21 cellular contexts compared by ENCODE assay signal in genomic region chr9:112520646-112521045, GRCh38. TPM values are rescaled to one million over a fixed set of nuclear protein-coding genes. Genes with fewer than 3 reads are reported as not detected.
DNase-seq lines count a peak whose midpoint lies in the region; ATAC-seq lines count a peak whose summit lies in the region.
"Had no signal": no experiment of that assay in that cellular context is flagged by ENCODE, and none has a peak within 500 bp of the region (broad histone marks: within the 10 kb centered on the region; RNA-seq: fewer than 3 reads in every experiment).

No MANE protein-coding gene starts in this region.

- H3K4me1 Mint-ChIP-seq in activated naive CD8-positive, alpha-beta T cell treated with anti-CD3 and anti-CD28 coated beads for 36 hours = peaks cover 4% of the 10 kb centered on the region

- ATAC-seq in stimulated activated naive CD8-positive, alpha-beta T cell treated with anti-CD3 and anti-CD28 coated beads, Interleukin-15, Interleukin-2, amounts not matched to agents 100 U/mL and 50 U/mL, for 24 hours = no peak
- ATAC-seq in GM18873 (IDR thresholded peaks at IDR 0.05; ENCODE audit: low FRiP score, unreplicated experiment) = no peak
- ATAC-seq: CD8-positive, alpha-beta T cell; HepG2 had no signal

- H3K36me3 Mint-ChIP-seq in activated naive CD8-positive, alpha-beta T cell treated with anti-CD3 and anti-CD28 coated beads for 36 hours = peaks cover 4% of the 10 kb centered on the region
- H3K36me3 Mint-ChIP-seq: CD8-positive, alpha-beta T cell had no signal

- in situ Hi-C loops in G401 (cut with HindIII; ENCODE audit: low sequenced_read_pairs) = no loop called here

- no peak overlapping the region for H3K27ac Mint-ChIP-seq in activated naive CD8-positive, alpha-beta T cell treated with anti-CD3 and anti-CD28 coated beads for 36 hours
- H3K27ac Mint-ChIP-seq: B cell; CD8-positive, alpha-beta T cell had no signal

- H3K4me3 Mint-ChIP-seq in activated naive CD8-positive, alpha-beta T cell treated with anti-CD3 and anti-CD28 coated beads for 36 hours = no peak overlapping the region
- H3K4me3 Mint-ChIP-seq: B cell; CD8-positive, alpha-beta T cell had no signal

- H3K27me3 Mint-ChIP-seq in activated naive CD8-positive, alpha-beta T cell treated with anti-CD3 and anti-CD28 coated beads for 36 hours = no peaks in the 10 kb centered on the region
- H3K27me3 Mint-ChIP-seq: B cell had no signal

- H3K9me3 Mint-ChIP-seq in activated naive CD8-positive, alpha-beta T cell treated with anti-CD3 and anti-CD28 coated beads for 36 hours = no peaks in the 10 kb centered on the region
- H3K9me3 Mint-ChIP-seq: CD8-positive, alpha-beta T cell had no signal

- DNase-seq in G401 (ENCODE audit: low spot score) = peak; percentile 58
- DNase-seq in NCI-H446 treated with DMSO at 0.1 percent for 48 hours (lab: John Stamatoyannopoulos, UW) = peak; percentile 16
- DNase-seq in cerebellar cortex (ENCODE audit: low spot score) = peak; percentile 46
- DNase-seq in medulla oblongata (ENCODE audit: extremely low spot score) = no peak
- no peak for DNase-seq in activated naive CD8-positive, alpha-beta T cell treated with anti-CD3 and anti-CD28 coated beads for 36 hours
- no peak for DNase-seq in stimulated activated naive CD8-positive, alpha-beta T cell treated with anti-CD3 and anti-CD28 coated beads, Interleukin-15, Interleukin-2, amounts not matched to agents 100 U/mL and 50 U/mL, for 24 hours
- DNase-seq: Caco-2; CD8-positive, alpha-beta T cell; DMS79 treated with DMSO at 0.1 percent for 48 hours; HCEC 1CT; Karpas-422; NCI-H1092 treated with DMSO at 0.1 percent for 48 hours; NCI-H1436; NCI-H187; NCI-H2081 treated with DMSO at 0.1 percent for 48 hours; NCI-H774; Peyer's patch; SIG-M5 had no signal

RNA-seq across cellular contexts. Expression of gene KIAA1958, which starts 34.0 kb away (rescaled TPM):
- 3.0 and 6.8 TPM in 2 replicates for total RNA-seq in G401 (2014; rRNA removed; shearing (Covaris generic))
- total RNA-seq in activated naive CD8-positive, alpha-beta T cell treated with anti-CD3 and anti-CD28 coated beads for 36 hours = 1 to 10 TPM; 8.4 to 8.8 TPM

Comparison
In these comparisons a context has a peak if more than half of its experiments do, and no peak if none do; other contexts are left out.
1. DNase-seq: peak in G401 (single experiment), NCI-H446 treated with DMSO at 0.1 percent for 48 hours (single experiment) and cerebellar cortex (single experiment); none in medulla oblongata (single experiment), activated naive CD8-positive, alpha-beta T cell treated with anti-CD3 and anti-CD28 coated beads for 36 hours (single experiment) and stimulated activated naive CD8-positive, alpha-beta T cell treated with anti-CD3 and anti-CD28 coated beads, Interleukin-15, Interleukin-2, amounts not matched to agents 100 U/mL and 50 U/mL, for 24 hours (single experiment).